ENCODE assay signal across 1 cellular context in the genomic region with DNA sequence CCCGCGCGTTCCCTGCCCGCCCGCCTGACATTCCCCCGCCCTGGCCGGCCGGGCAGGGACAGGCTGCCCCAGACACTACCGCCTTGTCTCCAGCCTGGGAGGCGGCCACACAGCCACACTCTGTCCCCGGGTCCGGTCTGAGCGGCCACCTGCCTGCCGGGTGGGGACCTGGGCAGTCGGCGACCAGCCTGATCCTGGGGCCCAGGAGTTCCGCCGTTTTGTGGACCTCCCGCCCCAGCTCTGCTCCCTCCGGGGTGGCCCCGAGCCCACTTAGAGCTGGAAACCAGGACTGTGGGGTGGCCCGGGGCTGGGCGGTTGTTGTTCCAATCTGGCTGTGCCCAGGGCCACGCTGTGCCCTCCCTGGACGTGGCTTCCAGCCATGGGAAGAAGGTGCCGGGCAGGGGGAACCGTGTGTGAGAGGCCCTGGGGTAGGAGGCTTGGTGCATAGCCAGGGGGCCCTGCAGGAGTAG.
TF ChIP-seq lines count a peak whose summit lies in the region.

No MANE protein-coding gene starts in this region.

TF ChIP-seq in HepG2, 621 proteins besides CTCF, POLR2A, EP300 and RAD21 (continued from another document and continues in another):
- TF ChIP-seq, protein P1, sequence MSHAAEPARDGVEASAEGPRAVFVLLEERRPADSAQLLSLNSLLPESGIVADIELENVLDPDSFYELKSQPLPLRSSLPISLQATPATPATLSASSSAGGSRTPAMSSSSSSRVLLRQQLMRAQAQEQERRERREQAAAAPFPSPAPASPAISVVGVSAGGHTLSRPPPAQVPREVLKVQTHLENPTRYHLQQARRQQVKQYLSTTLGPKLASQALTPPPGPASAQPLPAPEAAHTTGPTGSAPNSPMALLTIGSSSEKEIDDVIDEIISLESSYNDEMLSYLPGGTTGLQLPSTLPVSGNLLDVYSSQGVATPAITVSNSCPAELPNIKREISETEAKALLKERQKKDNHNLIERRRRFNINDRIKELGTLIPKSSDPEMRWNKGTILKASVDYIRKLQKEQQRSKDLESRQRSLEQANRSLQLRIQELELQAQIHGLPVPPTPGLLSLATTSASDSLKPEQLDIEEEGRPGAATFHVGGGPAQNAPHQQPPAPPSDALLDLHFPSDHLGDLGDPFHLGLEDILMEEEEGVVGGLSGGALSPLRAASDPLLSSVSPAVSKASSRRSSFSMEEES (CRISPR knock-in tag; IDR thresholded peaks at IDR 0.05) = 0 out of 2 replicates have a peak, but pooled peaks have one; percentile 19
- TF ChIP-seq, protein P2, sequence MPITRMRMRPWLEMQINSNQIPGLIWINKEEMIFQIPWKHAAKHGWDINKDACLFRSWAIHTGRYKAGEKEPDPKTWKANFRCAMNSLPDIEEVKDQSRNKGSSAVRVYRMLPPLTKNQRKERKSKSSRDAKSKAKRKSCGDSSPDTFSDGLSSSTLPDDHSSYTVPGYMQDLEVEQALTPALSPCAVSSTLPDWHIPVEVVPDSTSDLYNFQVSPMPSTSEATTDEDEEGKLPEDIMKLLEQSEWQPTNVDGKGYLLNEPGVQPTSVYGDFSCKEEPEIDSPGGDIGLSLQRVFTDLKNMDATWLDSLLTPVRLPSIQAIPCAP (CRISPR knock-in tag; IDR thresholded peaks at IDR 0.05; ENCODE audit: low read depth) = no peak
- TF ChIP-seq HDAC1 (CRISPR knock-in tag; IDR thresholded peaks at IDR 0.05) (0 out of 2 replicates have a peak, but pooled peaks have one; percentile 24), SP2 (CRISPR knock-in tag; IDR thresholded peaks at IDR 0.05) (no peak), ZNF552 (CRISPR knock-in tag; IDR thresholded peaks at IDR 0.05; ENCODE audit: borderline replicate concordance) (no peak), TBX3 (IDR thresholded peaks at IDR 0.05; ENCODE audit: borderline replicate concordance) (no peak), MYC (CRISPR knock-in tag; IDR thresholded peaks at IDR 0.05; ENCODE audit: borderline replicate concordance) (no peak; the same call in 1 of the 2 replicates), PPARG (CRISPR knock-in tag; conservative IDR thresholded peaks at IDR 0.05) (no peak), ZFX (CRISPR knock-in tag; IDR thresholded peaks at IDR 0.05; ENCODE audit: low read depth) (peak; percentile 29; the same call in 1 of the 2 replicates), GABPB1 (CRISPR knock-in tag; IDR thresholded peaks at IDR 0.05) (peak; percentile 25; the same call in 1 of the 2 replicates), ZNF260 (CRISPR knock-in tag; IDR thresholded peaks at IDR 0.05; ENCODE audit: borderline replicate concordance, low read depth) (no peak), SRSF9 (IDR thresholded peaks at IDR 0.05; ENCODE audit: borderline replicate concordance, insufficient read depth, low read depth, low read length, poor library complexity, severe bottlenecking) (no peak), MYNN (CRISPR knock-in tag; IDR thresholded peaks at IDR 0.05; ENCODE audit: low read depth) (no peak), ZNF674 (CRISPR knock-in tag; IDR thresholded peaks at IDR 0.05; ENCODE audit: low read depth) (no peak), TBL1XR1 (IDR thresholded peaks at IDR 0.05; ENCODE audit: borderline replicate concordance, low read length, partially characterized antibody) (no peak), NR1H2 (CRISPR knock-in tag; IDR thresholded peaks at IDR 0.05; ENCODE audit: borderline replicate concordance, low read depth) (no peak), POLR2AphosphoS5 (IDR thresholded peaks at IDR 0.05; ENCODE audit: low read depth, low read length) (no peak), TRIM24 (CRISPR knock-in tag; IDR thresholded peaks at IDR 0.05) (no peak), AGO1 (IDR thresholded peaks at IDR 0.05; ENCODE audit: low read depth, low read length, poor library complexity, severe bottlenecking) (no peak), PHB2 (IDR thresholded peaks at IDR 0.05; ENCODE audit: partially characterized antibody) (no peak), RXRA (CRISPR knock-in tag; IDR thresholded peaks at IDR 0.05) (peak; percentile 60; the same call in 1 of the 2 replicates), ARNTL (CRISPR knock-in tag; IDR thresholded peaks at IDR 0.05) (no peak), ZNF3 (CRISPR knock-in tag; IDR thresholded peaks at IDR 0.05) (no peak), ZNF274 (CRISPR knock-in tag; IDR thresholded peaks at IDR 0.05) (0 out of 2 replicates have a peak, but pooled peaks have one; percentile 62), HDAC2 (CRISPR knock-in tag; IDR thresholded peaks at IDR 0.05) (no peak), PCBP2 (optimal IDR thresholded peaks at IDR 0.05; ENCODE audit: low read depth, low read length, poor library complexity, severe bottlenecking) (no peak), HIVEP1 (CRISPR knock-in tag; IDR thresholded peaks at IDR 0.05) (peak; percentile 28; the same call in 1 of the 2 replicates), ZNF441 (CRISPR knock-in tag; IDR thresholded peaks at IDR 0.05; ENCODE audit: borderline replicate concordance) (peak; percentile 47; the same call in 1 of the 2 replicates), MTF2 (CRISPR knock-in tag; IDR thresholded peaks at IDR 0.05; ENCODE audit: borderline replicate concordance) (no peak), NAIF1 (CRISPR knock-in tag; IDR thresholded peaks at IDR 0.05; ENCODE audit: borderline replicate concordance) (no peak), ZNF207 (IDR thresholded peaks at IDR 0.05; ENCODE audit: borderline replicate concordance) (no peak), XRCC5 (optimal IDR thresholded peaks at IDR 0.05; ENCODE audit: low read length) (peak; percentile 33), ELF3 (CRISPR knock-in tag; IDR thresholded peaks at IDR 0.05) (0 out of 2 replicates have a peak, but pooled peaks have one; percentile 23), ZNF264 (CRISPR knock-in tag; IDR thresholded peaks at IDR 0.05) (no peak), SKI (IDR thresholded peaks at IDR 0.05; ENCODE audit: partially characterized antibody) (peak; percentile 56)
- TF ChIP-seq, protein P3, sequence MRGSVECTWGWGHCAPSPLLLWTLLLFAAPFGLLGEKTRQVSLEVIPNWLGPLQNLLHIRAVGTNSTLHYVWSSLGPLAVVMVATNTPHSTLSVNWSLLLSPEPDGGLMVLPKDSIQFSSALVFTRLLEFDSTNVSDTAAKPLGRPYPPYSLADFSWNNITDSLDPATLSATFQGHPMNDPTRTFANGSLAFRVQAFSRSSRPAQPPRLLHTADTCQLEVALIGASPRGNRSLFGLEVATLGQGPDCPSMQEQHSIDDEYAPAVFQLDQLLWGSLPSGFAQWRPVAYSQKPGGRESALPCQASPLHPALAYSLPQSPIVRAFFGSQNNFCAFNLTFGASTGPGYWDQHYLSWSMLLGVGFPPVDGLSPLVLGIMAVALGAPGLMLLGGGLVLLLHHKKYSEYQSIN (CRISPR knock-in tag; IDR thresholded peaks at IDR 0.05; ENCODE audit: borderline replicate concordance) = no peak
- TF ChIP-seq, protein P4, sequence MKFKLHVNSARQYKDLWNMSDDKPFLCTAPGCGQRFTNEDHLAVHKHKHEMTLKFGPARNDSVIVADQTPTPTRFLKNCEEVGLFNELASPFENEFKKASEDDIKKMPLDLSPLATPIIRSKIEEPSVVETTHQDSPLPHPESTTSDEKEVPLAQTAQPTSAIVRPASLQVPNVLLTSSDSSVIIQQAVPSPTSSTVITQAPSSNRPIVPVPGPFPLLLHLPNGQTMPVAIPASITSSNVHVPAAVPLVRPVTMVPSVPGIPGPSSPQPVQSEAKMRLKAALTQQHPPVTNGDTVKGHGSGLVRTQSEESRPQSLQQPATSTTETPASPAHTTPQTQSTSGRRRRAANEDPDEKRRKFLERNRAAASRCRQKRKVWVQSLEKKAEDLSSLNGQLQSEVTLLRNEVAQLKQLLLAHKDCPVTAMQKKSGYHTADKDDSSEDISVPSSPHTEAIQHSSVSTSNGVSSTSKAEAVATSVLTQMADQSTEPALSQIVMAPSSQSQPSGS (CRISPR knock-in tag; IDR thresholded peaks at IDR 0.05) = no peak
- TF ChIP-seq, protein P5, sequence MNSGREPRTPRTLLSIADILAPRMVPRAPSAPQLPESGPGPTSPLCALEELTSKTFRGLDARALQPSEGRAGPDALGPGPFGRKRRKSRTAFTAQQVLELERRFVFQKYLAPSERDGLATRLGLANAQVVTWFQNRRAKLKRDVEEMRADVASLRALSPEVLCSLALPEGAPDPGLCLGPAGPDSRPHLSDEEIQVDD (CRISPR knock-in tag; IDR thresholded peaks at IDR 0.05; ENCODE audit: borderline replicate concordance) = no peak
- TF ChIP-seq, protein P6, sequence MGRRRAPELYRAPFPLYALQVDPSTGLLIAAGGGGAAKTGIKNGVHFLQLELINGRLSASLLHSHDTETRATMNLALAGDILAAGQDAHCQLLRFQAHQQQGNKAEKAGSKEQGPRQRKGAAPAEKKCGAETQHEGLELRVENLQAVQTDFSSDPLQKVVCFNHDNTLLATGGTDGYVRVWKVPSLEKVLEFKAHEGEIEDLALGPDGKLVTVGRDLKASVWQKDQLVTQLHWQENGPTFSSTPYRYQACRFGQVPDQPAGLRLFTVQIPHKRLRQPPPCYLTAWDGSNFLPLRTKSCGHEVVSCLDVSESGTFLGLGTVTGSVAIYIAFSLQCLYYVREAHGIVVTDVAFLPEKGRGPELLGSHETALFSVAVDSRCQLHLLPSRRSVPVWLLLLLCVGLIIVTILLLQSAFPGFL (CRISPR knock-in tag; IDR thresholded peaks at IDR 0.05) = no peak
- TF ChIP-seq, protein P7, sequence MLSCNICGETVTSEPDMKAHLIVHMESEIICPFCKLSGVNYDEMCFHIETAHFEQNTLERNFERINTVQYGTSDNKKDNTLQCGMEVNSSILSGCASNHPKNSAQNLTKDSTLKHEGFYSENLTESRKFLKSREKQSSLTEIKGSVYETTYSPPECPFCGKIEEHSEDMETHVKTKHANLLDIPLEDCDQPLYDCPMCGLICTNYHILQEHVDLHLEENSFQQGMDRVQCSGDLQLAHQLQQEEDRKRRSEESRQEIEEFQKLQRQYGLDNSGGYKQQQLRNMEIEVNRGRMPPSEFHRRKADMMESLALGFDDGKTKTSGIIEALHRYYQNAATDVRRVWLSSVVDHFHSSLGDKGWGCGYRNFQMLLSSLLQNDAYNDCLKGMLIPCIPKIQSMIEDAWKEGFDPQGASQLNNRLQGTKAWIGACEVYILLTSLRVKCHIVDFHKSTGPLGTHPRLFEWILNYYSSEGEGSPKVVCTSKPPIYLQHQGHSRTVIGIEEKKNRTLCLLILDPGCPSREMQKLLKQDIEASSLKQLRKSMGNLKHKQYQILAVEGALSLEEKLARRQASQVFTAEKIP (CRISPR knock-in tag; IDR thresholded peaks at IDR 0.05; ENCODE audit: borderline replicate concordance) = no peak
- TF ChIP-seq, protein P8, sequence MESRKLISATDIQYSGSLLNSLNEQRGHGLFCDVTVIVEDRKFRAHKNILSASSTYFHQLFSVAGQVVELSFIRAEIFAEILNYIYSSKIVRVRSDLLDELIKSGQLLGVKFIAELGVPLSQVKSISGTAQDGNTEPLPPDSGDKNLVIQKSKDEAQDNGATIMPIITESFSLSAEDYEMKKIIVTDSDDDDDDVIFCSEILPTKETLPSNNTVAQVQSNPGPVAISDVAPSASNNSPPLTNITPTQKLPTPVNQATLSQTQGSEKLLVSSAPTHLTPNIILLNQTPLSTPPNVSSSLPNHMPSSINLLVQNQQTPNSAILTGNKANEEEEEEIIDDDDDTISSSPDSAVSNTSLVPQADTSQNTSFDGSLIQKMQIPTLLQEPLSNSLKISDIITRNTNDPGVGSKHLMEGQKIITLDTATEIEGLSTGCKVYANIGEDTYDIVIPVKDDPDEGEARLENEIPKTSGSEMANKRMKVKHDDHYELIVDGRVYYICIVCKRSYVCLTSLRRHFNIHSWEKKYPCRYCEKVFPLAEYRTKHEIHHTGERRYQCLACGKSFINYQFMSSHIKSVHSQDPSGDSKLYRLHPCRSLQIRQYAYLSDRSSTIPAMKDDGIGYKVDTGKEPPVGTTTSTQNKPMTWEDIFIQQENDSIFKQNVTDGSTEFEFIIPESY (CRISPR knock-in tag; IDR thresholded peaks at IDR 0.05) = peak; percentile 5; the same call in 1 of the 2 replicates
- TF ChIP-seq, protein P9, sequence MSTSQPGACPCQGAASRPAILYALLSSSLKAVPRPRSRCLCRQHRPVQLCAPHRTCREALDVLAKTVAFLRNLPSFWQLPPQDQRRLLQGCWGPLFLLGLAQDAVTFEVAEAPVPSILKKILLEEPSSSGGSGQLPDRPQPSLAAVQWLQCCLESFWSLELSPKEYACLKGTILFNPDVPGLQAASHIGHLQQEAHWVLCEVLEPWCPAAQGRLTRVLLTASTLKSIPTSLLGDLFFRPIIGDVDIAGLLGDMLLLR (CRISPR knock-in tag; IDR thresholded peaks at IDR 0.05) = 0 out of 2 replicates have a peak, but pooled peaks have one; percentile 22
- TF ChIP-seq, protein P10, sequence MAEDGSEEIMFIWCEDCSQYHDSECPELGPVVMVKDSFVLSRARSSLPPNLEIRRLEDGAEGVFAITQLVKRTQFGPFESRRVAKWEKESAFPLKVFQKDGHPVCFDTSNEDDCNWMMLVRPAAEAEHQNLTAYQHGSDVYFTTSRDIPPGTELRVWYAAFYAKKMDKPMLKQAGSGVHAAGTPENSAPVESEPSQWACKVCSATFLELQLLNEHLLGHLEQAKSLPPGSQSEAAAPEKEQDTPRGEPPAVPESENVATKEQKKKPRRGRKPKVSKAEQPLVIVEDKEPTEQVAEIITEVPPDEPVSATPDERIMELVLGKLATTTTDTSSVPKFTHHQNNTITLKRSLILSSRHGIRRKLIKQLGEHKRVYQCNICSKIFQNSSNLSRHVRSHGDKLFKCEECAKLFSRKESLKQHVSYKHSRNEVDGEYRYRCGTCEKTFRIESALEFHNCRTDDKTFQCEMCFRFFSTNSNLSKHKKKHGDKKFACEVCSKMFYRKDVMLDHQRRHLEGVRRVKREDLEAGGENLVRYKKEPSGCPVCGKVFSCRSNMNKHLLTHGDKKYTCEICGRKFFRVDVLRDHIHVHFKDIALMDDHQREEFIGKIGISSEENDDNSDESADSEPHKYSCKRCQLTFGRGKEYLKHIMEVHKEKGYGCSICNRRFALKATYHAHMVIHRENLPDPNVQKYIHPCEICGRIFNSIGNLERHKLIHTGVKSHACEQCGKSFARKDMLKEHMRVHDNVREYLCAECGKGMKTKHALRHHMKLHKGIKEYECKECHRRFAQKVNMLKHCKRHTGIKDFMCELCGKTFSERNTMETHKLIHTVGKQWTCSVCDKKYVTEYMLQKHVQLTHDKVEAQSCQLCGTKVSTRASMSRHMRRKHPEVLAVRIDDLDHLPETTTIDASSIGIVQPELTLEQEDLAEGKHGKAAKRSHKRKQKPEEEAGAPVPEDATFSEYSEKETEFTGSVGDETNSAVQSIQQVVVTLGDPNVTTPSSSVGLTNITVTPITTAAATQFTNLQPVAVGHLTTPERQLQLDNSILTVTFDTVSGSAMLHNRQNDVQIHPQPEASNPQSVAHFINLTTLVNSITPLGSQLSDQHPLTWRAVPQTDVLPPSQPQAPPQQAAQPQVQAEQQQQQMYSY (CRISPR knock-in tag; IDR thresholded peaks at IDR 0.05) = no peak
- TF ChIP-seq, protein P11, sequence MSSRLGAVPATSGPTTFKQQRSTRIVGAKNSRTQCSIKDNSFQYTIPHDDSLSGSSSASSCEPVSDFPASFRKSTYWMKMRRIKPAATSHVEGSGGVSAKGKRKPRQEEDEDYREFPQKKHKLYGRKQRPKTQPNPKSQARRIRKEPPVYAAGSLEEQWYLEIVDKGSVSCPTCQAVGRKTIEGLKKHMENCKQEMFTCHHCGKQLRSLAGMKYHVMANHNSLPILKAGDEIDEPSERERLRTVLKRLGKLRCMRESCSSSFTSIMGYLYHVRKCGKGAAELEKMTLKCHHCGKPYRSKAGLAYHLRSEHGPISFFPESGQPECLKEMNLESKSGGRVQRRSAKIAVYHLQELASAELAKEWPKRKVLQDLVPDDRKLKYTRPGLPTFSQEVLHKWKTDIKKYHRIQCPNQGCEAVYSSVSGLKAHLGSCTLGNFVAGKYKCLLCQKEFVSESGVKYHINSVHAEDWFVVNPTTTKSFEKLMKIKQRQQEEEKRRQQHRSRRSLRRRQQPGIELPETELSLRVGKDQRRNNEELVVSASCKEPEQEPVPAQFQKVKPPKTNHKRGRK (CRISPR knock-in tag; IDR thresholded peaks at IDR 0.05) = no peak
- TF ChIP-seq, protein P12, sequence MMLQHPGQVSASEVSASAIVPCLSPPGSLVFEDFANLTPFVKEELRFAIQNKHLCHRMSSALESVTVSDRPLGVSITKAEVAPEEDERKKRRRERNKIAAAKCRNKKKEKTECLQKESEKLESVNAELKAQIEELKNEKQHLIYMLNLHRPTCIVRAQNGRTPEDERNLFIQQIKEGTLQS (CRISPR knock-in tag; IDR thresholded peaks at IDR 0.05) = no peak
